Comparison of ENCODE assay signal across 1 cellular context in genomic region chr17:44556854-44557606, GRCh38.
A peak's percentile ranks its signal among the peaks of the same experiment; 100 is the strongest.
TF ChIP-seq lines count a peak whose summit lies in the region.

FZD2 (plus strand) TSS chr17:44557484; CDS start chr17:44557689, 205 bp downstream.

TF ChIP-seq in K562, 482 proteins besides CTCF, POLR2A, EP300 and RAD21 (continued from another document and continues in another):
- TF ChIP-seq, protein P1, sequence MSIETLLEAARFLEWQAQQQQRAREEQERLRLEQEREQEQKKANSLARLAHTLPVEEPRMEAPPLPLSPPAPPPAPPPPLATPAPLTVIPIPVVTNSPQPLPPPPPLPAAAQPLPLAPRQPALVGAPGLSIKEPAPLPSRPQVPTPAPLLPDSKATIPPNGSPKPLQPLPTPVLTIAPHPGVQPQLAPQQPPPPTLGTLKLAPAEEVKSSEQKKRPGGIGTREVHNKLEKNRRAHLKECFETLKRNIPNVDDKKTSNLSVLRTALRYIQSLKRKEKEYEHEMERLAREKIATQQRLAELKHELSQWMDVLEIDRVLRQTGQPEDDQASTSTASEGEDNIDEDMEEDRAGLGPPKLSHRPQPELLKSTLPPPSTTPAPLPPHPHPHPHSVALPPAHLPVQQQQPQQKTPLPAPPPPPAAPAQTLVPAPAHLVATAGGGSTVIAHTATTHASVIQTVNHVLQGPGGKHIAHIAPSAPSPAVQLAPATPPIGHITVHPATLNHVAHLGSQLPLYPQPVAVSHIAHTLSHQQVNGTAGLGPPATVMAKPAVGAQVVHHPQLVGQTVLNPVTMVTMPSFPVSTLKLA (conservative IDR thresholded peaks at IDR 0.05), result peak in 1 of 2 experiments; percentile 65; a peak in 2 of 4 replicates
- TF ChIP-seq HDAC1 (IDR thresholded peaks at IDR 0.05), result peak in 1 of 2 experiments; percentile 42; a peak in 1 of 4 replicates
- peak; percentile 54; the same call in 1 of the 2 replicates for TF ChIP-seq HES1 (IDR thresholded peaks at IDR 0.05; ENCODE audit: low read depth)
- peak; percentile 27; the same call in 1 of the 2 replicates for TF ChIP-seq SMARCE1 (IDR thresholded peaks at IDR 0.05)
- peak; percentile 63 for TF ChIP-seq HDAC2 (IDR thresholded peaks at IDR 0.05)
- peak; percentile 53 to 89 for TF ChIP-seq MAZ (CRISPR knock-in tag; conservative IDR thresholded peaks at IDR 0.05 in 1 of 2, IDR thresholded peaks at IDR 0.05 in 1 of 2)
- no peak for TF ChIP-seq PHTF2 (CRISPR knock-in tag; IDR thresholded peaks at IDR 0.05)
- 0 out of 2 replicates have a peak, but pooled peaks have one; percentile 18 for TF ChIP-seq FOSL1 (tag; conservative IDR thresholded peaks at IDR 0.05)
- TF ChIP-seq XRCC3 (IDR thresholded peaks at IDR 0.05), result no peak
- TF ChIP-seq GABPB1 (CRISPR knock-in tag; IDR thresholded peaks at IDR 0.05), result 0 out of 2 replicates have a peak, but pooled peaks have one; percentile 27
- TF ChIP-seq LEF1 (IDR thresholded peaks at IDR 0.05), result peak; percentile 57; the same call in 1 of the 2 replicates
- no peak for TF ChIP-seq ZNF347 (CRISPR knock-in tag; IDR thresholded peaks at IDR 0.05; ENCODE audit: low read depth)
- TF ChIP-seq FOS (IDR thresholded peaks at IDR 0.05; ENCODE audit: extremely low read depth, insufficient read length), result peak; percentile 72
- peak; percentile 91 for TF ChIP-seq RBM25 (IDR thresholded peaks at IDR 0.05; ENCODE audit: low read depth, low read length, severe bottlenecking)
- TF ChIP-seq, protein P2, sequence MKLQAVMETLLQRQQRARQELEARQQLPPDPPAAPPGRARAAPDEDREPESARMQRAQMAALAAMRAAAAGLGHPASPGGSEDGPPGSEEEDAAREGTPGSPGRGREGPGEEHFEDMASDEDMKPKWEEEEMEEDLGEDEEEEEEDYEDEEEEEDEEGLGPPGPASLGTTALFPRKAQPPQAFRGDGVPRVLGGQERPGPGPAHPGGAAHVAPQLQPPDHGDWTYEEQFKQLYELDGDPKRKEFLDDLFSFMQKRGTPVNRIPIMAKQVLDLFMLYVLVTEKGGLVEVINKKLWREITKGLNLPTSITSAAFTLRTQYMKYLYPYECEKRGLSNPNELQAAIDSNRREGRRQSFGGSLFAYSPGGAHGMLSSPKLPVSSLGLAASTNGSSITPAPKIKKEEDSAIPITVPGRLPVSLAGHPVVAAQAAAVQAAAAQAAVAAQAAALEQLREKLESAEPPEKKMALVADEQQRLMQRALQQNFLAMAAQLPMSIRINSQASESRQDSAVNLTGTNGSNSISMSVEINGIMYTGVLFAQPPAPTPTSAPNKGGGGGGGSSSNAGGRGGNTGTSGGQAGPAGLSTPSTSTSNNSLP (IDR thresholded peaks at IDR 0.05; ENCODE audit: borderline replicate concordance, low read depth, low read length), result 0 out of 2 replicates have a peak, but pooled peaks have one; percentile 12
- TF ChIP-seq, protein P3, sequence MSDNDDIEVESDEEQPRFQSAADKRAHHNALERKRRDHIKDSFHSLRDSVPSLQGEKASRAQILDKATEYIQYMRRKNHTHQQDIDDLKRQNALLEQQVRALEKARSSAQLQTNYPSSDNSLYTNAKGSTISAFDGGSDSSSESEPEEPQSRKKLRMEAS (CRISPR knock-in tag; IDR thresholded peaks at IDR 0.05), result peak; percentile 55; the same call in 1 of the 2 replicates
- TF ChIP-seq, protein P4, sequence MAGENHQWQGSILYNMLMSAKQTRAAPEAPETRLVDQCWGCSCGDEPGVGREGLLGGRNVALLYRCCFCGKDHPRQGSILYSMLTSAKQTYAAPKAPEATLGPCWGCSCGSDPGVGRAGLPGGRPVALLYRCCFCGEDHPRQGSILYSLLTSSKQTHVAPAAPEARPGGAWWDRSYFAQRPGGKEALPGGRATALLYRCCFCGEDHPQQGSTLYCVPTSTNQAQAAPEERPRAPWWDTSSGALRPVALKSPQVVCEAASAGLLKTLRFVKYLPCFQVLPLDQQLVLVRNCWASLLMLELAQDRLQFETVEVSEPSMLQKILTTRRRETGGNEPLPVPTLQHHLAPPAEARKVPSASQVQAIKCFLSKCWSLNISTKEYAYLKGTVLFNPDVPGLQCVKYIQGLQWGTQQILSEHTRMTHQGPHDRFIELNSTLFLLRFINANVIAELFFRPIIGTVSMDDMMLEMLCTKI (IDR thresholded peaks at IDR 0.05; ENCODE audit: partially characterized antibody), result no peak
- TF ChIP-seq, protein P5, sequence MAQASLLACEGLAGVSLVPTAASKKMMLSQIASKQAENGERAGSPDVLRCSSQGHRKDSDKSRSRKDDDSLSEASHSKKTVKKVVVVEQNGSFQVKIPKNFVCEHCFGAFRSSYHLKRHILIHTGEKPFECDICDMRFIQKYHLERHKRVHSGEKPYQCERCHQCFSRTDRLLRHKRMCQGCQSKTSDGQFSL (CRISPR knock-in tag; IDR thresholded peaks at IDR 0.05), result peak; percentile 78
- TF ChIP-seq, protein P5 (tag; IDR thresholded peaks at IDR 0.05), result peak in 1 of 2 experiments; percentile 86; a peak in 2 of 4 replicates
- TF ChIP-seq, protein P6, sequence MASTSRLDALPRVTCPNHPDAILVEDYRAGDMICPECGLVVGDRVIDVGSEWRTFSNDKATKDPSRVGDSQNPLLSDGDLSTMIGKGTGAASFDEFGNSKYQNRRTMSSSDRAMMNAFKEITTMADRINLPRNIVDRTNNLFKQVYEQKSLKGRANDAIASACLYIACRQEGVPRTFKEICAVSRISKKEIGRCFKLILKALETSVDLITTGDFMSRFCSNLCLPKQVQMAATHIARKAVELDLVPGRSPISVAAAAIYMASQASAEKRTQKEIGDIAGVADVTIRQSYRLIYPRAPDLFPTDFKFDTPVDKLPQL (IDR thresholded peaks at IDR 0.05; ENCODE audit: extremely low read depth, insufficient read length), result no peak
- TF ChIP-seq ZNF699 (CRISPR knock-in tag; IDR thresholded peaks at IDR 0.05; ENCODE audit: insufficient replicate concordance), result no peak
- TF ChIP-seq PHF8 (IDR thresholded peaks at IDR 0.05; ENCODE audit: borderline replicate concordance, low read length), result peak; percentile 43; the same call in 1 of the 2 replicates
- peak; percentile 74 for TF ChIP-seq ATF7 (IDR thresholded peaks at IDR 0.05)
- TF ChIP-seq ZNF586 (CRISPR knock-in tag; conservative IDR thresholded peaks at IDR 0.05), result no peak
- no peak for TF ChIP-seq NR2C2 (CRISPR knock-in tag; IDR thresholded peaks at IDR 0.05)
- TF ChIP-seq NR2C2 (tag; IDR thresholded peaks at IDR 0.05), result peak; percentile 24; the same call in 1 of the 2 replicates
- peak; percentile 68 for TF ChIP-seq CXXC5 (CRISPR knock-in tag; IDR thresholded peaks at IDR 0.05)
- peak; percentile 60 for TF ChIP-seq EGR1 (conservative IDR thresholded peaks at IDR 0.05)
- TF ChIP-seq, protein P7, sequence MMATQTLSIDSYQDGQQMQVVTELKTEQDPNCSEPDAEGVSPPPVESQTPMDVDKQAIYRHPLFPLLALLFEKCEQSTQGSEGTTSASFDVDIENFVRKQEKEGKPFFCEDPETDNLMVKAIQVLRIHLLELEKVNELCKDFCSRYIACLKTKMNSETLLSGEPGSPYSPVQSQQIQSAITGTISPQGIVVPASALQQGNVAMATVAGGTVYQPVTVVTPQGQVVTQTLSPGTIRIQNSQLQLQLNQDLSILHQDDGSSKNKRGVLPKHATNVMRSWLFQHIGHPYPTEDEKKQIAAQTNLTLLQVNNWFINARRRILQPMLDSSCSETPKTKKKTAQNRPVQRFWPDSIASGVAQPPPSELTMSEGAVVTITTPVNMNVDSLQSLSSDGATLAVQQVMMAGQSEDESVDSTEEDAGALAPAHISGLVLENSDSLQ (IDR thresholded peaks at IDR 0.05), result peak; percentile 18; the same call in 1 of the 2 replicates
- peak in 1 of 2 experiments; percentile 77; a peak in 2 of 4 replicates for TF ChIP-seq TRIM24 (IDR thresholded peaks at IDR 0.05)
- no peak for TF ChIP-seq ZNF253 (CRISPR knock-in tag; conservative IDR thresholded peaks at IDR 0.05)
- TF ChIP-seq NUFIP1 (IDR thresholded peaks at IDR 0.05; ENCODE audit: partially characterized antibody), result no peak
- TF ChIP-seq ATF1 (CRISPR knock-in tag; IDR thresholded peaks at IDR 0.05), result no peak
- peak; percentile 43 for TF ChIP-seq ATF1 (tag; IDR thresholded peaks at IDR 0.05)
- no peak for TF ChIP-seq NFE2L1 (tag; IDR thresholded peaks at IDR 0.05; ENCODE audit: borderline replicate concordance, low read depth)
- 0 out of 4 replicates have a peak, but pooled peaks of 1 of the 2 experiments have one; percentile 43 for TF ChIP-seq KDM4B (IDR thresholded peaks at IDR 0.05; ENCODE audit: borderline replicate concordance in 2 of 2, low read depth in 1 of 2)
- TF ChIP-seq PCBP1 (IDR thresholded peaks at IDR 0.05; ENCODE audit: low read depth, low read length, poor library complexity, severe bottlenecking), result peak; percentile 61
- TF ChIP-seq NCOA2 (IDR thresholded peaks at IDR 0.05; ENCODE audit: partially characterized antibody in 2 of 2), result no peak
- TF ChIP-seq TAF7 (tag; IDR thresholded peaks at IDR 0.05), result no peak
- TF ChIP-seq NFYB (IDR thresholded peaks at IDR 0.05; ENCODE audit: extremely low read depth, insufficient read length), result peak; percentile 82
- TF ChIP-seq MYBL2 (IDR thresholded peaks at IDR 0.05; ENCODE audit: low read depth), result peak; percentile 78
- no peak for TF ChIP-seq MYBL2 (CRISPR knock-in tag; IDR thresholded peaks at IDR 0.05; ENCODE audit: borderline replicate concordance)
- TF ChIP-seq, protein P8, sequence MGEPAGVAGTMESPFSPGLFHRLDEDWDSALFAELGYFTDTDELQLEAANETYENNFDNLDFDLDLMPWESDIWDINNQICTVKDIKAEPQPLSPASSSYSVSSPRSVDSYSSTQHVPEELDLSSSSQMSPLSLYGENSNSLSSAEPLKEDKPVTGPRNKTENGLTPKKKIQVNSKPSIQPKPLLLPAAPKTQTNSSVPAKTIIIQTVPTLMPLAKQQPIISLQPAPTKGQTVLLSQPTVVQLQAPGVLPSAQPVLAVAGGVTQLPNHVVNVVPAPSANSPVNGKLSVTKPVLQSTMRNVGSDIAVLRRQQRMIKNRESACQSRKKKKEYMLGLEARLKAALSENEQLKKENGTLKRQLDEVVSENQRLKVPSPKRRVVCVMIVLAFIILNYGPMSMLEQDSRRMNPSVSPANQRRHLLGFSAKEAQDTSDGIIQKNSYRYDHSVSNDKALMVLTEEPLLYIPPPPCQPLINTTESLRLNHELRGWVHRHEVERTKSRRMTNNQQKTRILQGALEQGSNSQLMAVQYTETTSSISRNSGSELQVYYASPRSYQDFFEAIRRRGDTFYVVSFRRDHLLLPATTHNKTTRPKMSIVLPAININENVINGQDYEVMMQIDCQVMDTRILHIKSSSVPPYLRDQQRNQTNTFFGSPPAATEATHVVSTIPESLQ (CRISPR knock-in tag; IDR thresholded peaks at IDR 0.05), result 0 out of 2 replicates have a peak, but pooled peaks have one; percentile 6
- TF ChIP-seq TFAP4 (CRISPR knock-in tag; IDR thresholded peaks at IDR 0.05; ENCODE audit: borderline replicate concordance), result peak; percentile 43; the same call in 1 of the 2 replicates
- TF ChIP-seq, protein P9, sequence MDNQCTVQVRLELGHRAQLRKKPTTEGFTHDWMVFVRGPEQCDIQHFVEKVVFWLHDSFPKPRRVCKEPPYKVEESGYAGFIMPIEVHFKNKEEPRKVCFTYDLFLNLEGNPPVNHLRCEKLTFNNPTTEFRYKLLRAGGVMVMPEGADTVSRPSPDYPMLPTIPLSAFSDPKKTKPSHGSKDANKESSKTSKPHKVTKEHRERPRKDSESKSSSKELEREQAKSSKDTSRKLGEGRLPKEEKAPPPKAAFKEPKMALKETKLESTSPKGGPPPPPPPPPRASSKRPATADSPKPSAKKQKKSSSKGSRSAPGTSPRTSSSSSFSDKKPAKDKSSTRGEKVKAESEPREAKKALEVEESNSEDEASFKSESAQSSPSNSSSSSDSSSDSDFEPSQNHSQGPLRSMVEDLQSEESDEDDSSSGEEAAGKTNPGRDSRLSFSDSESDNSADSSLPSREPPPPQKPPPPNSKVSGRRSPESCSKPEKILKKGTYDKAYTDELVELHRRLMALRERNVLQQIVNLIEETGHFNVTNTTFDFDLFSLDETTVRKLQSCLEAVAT (IDR thresholded peaks at IDR 0.05), result peak in 1 of 2 experiments; percentile 96; a peak in 2 of 4 replicates
